26 cellular contexts compared by ENCODE assay signal in genomic region chr2:11144077-11144723, GRCh38.
"Had no signal": no experiment of that assay in that cellular context is flagged by ENCODE, and none has a peak within 500 bp of the region (broad histone marks: within the 10 kb centered on the region; RNA-seq: fewer than 3 reads in every experiment).

No MANE protein-coding gene starts in this region.

- H3K4me1 Mint-ChIP-seq: activated naive CD4-positive, alpha-beta T cell treated with anti-CD3 and anti-CD28 coated beads, Interleukin-2, amount 50 U/mL, for 24 hours; stimulated activated naive CD8-positive, alpha-beta T cell treated with anti-CD3 and anti-CD28 coated beads, Interleukin-15, amount 100 ng/mL, for 72 hours had no signal

- ATAC-seq: activated CD4-positive, CD25-positive, alpha-beta regulatory T cell treated with anti-CD3 and anti-CD28 coated beads, Interleukin-2, amount 50 U/mL, for 24 hours; gastrocnemius medialis; left lobe of liver; psoas muscle; right cardiac atrium; stimulated activated naive CD8-positive, alpha-beta T cell treated with anti-CD3 and anti-CD28 coated beads, Interleukin-15, amount 100 ng/mL, for 72 hours had no signal

- H3K36me3 Mint-ChIP-seq: activated naive CD4-positive, alpha-beta T cell treated with anti-CD3 and anti-CD28 coated beads, Interleukin-2, amount 50 U/mL, for 24 hours; type B pancreatic cell had no signal

- H3K9me3 ChIP-seq: ascending aorta, gastrocnemius medialis, psoas muscle, suprapubic skin had no signal

- H3K4me1 ChIP-seq: ascending aorta, gastrocnemius medialis, psoas muscle, suprapubic skin had no signal

- H3K27ac ChIP-seq: ascending aorta, gastrocnemius medialis, psoas muscle, skin epidermis, suprapubic skin had no signal

- FAIRE-seq: keratinocyte had no signal

- H3K27ac Mint-ChIP-seq: activated naive CD4-positive, alpha-beta T cell treated with anti-CD3 and anti-CD28 coated beads, Interleukin-2, amount 50 U/mL, for 24 hours; nephron; type B pancreatic cell had no signal

- H3K4me3 ChIP-seq: ascending aorta, gastrocnemius medialis, psoas muscle, skin epidermis, suprapubic skin had no signal

- H3K27me3 ChIP-seq: ascending aorta had no signal

- H3K36me3 ChIP-seq: ascending aorta, gastrocnemius medialis, suprapubic skin had no signal

- H3K9me3 Mint-ChIP-seq: activated naive CD4-positive, alpha-beta T cell treated with anti-CD3 and anti-CD28 coated beads, Interleukin-2, amount 50 U/mL, for 24 hours; stimulated activated naive CD8-positive, alpha-beta T cell treated with anti-CD3 and anti-CD28 coated beads, Interleukin-15, amount 100 ng/mL, for 72 hours; type B pancreatic cell had no signal

- DNase-seq: activated CD4-positive, alpha-beta T cell treated with anti-CD3 and anti-CD28 coated beads, Interleukin-2, amount 50 U/mL, for 1 hour; activated CD8-positive, alpha-beta memory T cell treated with anti-CD3 and anti-CD28 coated beads for 24 hours; activated CD8-positive, alpha-beta memory T cell treated with anti-CD3 and anti-CD28 coated beads, Interleukin-2, amount 50 U/mL, for 48 hours; activated effector memory CD4-positive, alpha-beta T cell treated with anti-CD3 and anti-CD28 coated beads, Interleukin-2, amount 50 U/mL, for 16 hours; activated T-cell treated with anti-CD3 and anti-CD28 coated beads, Interleukin-2, amount 50 U/mL, for 48 hours; cerebellar nuclear complex; cortex of kidney; gastrocnemius medialis; head of caudate nucleus; midbrain; occipital lobe; psoas muscle; right cardiac atrium; stimulated activated CD4-positive, alpha-beta T cell treated with anti-CD3 and anti-CD28 coated beads, Interleukin-15, amount 100 ng/mL, for 24 hours; stimulated activated CD4-positive, alpha-beta T cell treated with anti-CD3 and anti-CD28 coated beads, Interleukin-2, amount 100 ng/mL, for 48 hours; stimulated activated naive CD8-positive, alpha-beta T cell treated with anti-CD3 and anti-CD28 coated beads, Interleukin-15, amount 100 ng/mL, for 72 hours; T1000 had no signal

- H3K4me3 Mint-ChIP-seq: activated naive CD4-positive, alpha-beta T cell treated with anti-CD3 and anti-CD28 coated beads, Interleukin-2, amount 50 U/mL, for 24 hours; nephron; stimulated activated naive CD8-positive, alpha-beta T cell treated with anti-CD3 and anti-CD28 coated beads, Interleukin-15, amount 100 ng/mL, for 72 hours; type B pancreatic cell had no signal
